In the genomic region with DNA sequence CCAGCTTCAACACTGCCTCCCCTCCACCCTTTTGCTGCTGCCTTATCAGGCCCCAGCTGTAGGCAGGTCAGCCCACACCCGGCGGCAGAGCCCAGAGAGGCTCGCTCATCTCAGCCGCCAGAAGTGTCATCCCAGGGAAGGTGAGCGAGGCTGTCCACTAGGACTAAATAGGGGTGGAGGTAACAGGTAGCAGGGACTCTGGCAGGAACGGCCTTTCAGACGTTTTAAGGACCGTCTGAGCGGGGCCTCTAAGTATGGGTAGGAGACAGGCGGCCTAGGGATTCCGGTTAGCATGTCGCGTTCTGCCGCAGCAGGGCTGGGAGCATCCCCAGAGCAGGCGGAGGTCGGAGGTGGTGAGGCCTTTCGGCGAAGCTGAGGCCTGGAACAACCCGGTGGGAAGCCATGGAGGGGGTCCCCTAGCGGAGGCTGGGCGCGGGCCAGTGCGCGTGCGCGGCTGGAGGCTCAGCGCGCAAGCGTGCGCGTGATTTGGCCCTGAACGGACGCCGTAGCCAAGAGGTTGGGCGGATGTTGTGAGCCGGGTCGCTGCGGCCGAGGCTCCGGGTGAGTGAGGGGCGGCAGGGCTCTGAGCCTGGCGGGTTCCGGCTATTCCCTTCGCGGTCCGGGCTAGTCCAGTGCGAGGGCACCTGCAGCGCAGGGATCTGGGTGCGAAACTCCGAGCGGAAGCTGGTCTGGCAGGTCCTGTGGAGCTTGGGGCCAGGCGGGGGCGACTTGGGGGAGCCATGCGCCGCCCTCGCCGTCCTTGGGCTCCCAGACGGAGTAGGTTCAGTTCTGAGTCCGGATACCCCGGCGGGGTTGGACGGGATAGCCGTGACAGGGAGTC, we compare ENCODE assay signal across 1 cellular context.
A peak's percentile ranks its signal among the peaks of the same experiment; 100 is the strongest.
TF ChIP-seq lines count a peak whose summit lies in the region.

Gene MST1 (minus strand): TSS at position 429 of the 841 bp plus-strand sequence. CDS start 783 bp downstream, outside the sequence.
Gene RNF123 (plus strand): TSS at position 512 of the 841 bp plus-strand sequence. CDS start 1,609 bp downstream, outside the sequence.

TF ChIP-seq in HepG2, 621 proteins besides CTCF, POLR2A, EP300 and RAD21 (continued from another document and continues in another):
- TF ChIP-seq REST (IDR thresholded peaks at IDR 0.05; ENCODE audit: borderline replicate concordance in 1 of 2, low read depth in 1 of 2, low read length in 2 of 2) (peak in 1 of 2 experiments; percentile 16; a peak in 1 of 4 replicates), ZFP41 (CRISPR knock-in tag; IDR thresholded peaks at IDR 0.05; ENCODE audit: borderline replicate concordance) (no peak), ARNT2 (CRISPR knock-in tag; IDR thresholded peaks at IDR 0.05; ENCODE audit: low read depth) (peak; percentile 85), ZZZ3 (CRISPR knock-in tag; IDR thresholded peaks at IDR 0.05; ENCODE audit: borderline replicate concordance) (peak; percentile 91; the same call in 1 of the 2 replicates), ZNF138 (CRISPR knock-in tag; IDR thresholded peaks at IDR 0.05; ENCODE audit: low read depth) (no peak), ZFYVE20 (CRISPR knock-in tag; IDR thresholded peaks at IDR 0.05; ENCODE audit: borderline replicate concordance, low read depth) (peak; percentile 65; the same call in 1 of the 2 replicates), ZNF331 (CRISPR knock-in tag; IDR thresholded peaks at IDR 0.05) (peak; percentile 65; the same call in 1 of the 2 replicates), PRPF4 (IDR thresholded peaks at IDR 0.05; ENCODE audit: low read depth, low read length, poor library complexity, severe bottlenecking) (no peak), HNRNPL (IDR thresholded peaks at IDR 0.05; ENCODE audit: low read depth, low read length) (no peak), IKZF1 (IDR thresholded peaks at IDR 0.05) (no peak), ZNF225 (CRISPR knock-in tag; IDR thresholded peaks at IDR 0.05) (peak; percentile 69; the same call in 1 of the 2 replicates), CHD2 (IDR thresholded peaks at IDR 0.05; ENCODE audit: low read depth, low read length) (no peak), MYNN (CRISPR knock-in tag; IDR thresholded peaks at IDR 0.05; ENCODE audit: low read depth) (no peak), HHEX (CRISPR knock-in tag; IDR thresholded peaks at IDR 0.05) (no peak), NFYB (CRISPR knock-in tag; IDR thresholded peaks at IDR 0.05) (no peak; the same call in 1 of the 2 replicates), TBX3 (IDR thresholded peaks at IDR 0.05; ENCODE audit: borderline replicate concordance) (0 out of 2 replicates have a peak, but pooled peaks have one; percentile 20), ZNF350 (CRISPR knock-in tag; IDR thresholded peaks at IDR 0.05; ENCODE audit: borderline replicate concordance, low read depth) (peak; percentile 57; the same call in 1 of the 2 replicates), FOXP4 (CRISPR knock-in tag; IDR thresholded peaks at IDR 0.05) (no peak; the same call in 1 of the 2 replicates), ZNF564 (CRISPR knock-in tag; IDR thresholded peaks at IDR 0.05) (no peak), SSRP1 (CRISPR knock-in tag; IDR thresholded peaks at IDR 0.05) (no peak; the same call in 1 of the 2 replicates), TSC22D2 (CRISPR knock-in tag; IDR thresholded peaks at IDR 0.05; ENCODE audit: borderline replicate concordance) (no peak; the same call in 1 of the 2 replicates), NFKBIZ (CRISPR knock-in tag; IDR thresholded peaks at IDR 0.05) (peak; percentile 71; the same call in 1 of the 2 replicates), FOXA3 (CRISPR knock-in tag; IDR thresholded peaks at IDR 0.05) (peak; percentile 54), SKI (IDR thresholded peaks at IDR 0.05; ENCODE audit: partially characterized antibody) (no peak), PPARG (CRISPR knock-in tag; conservative IDR thresholded peaks at IDR 0.05) (no peak), ZNF629 (CRISPR knock-in tag; conservative IDR thresholded peaks at IDR 0.05) (no peak), RARG (CRISPR knock-in tag; IDR thresholded peaks at IDR 0.05; ENCODE audit: low read depth) (no peak), TAF15 (IDR thresholded peaks at IDR 0.05; ENCODE audit: low read depth, low read length, poor library complexity, severe bottlenecking) (no peak), ZNF33B (CRISPR knock-in tag; IDR thresholded peaks at IDR 0.05) (no peak), TAF1 (CRISPR knock-in tag; IDR thresholded peaks at IDR 0.05) (peak; percentile 67; the same call in 1 of the 2 replicates), ZNF607 (CRISPR knock-in tag; IDR thresholded peaks at IDR 0.05; ENCODE audit: borderline replicate concordance) (0 out of 2 replicates have a peak, but pooled peaks have one; percentile 34), THRA (CRISPR knock-in tag; IDR thresholded peaks at IDR 0.05; ENCODE audit: borderline replicate concordance) (no peak), SETDB1 (CRISPR knock-in tag; IDR thresholded peaks at IDR 0.05; ENCODE audit: borderline replicate concordance) (no peak), TMF1 (CRISPR knock-in tag; IDR thresholded peaks at IDR 0.05; ENCODE audit: low read depth) (no peak), ZNF550 (CRISPR knock-in tag; IDR thresholded peaks at IDR 0.05; ENCODE audit: borderline replicate concordance) (no peak), GABPA (IDR thresholded peaks at IDR 0.05; ENCODE audit: low read depth, low read length) (peak; percentile 80), GABPA (CRISPR knock-in tag; IDR thresholded peaks at IDR 0.05; ENCODE audit: low read depth) (peak; percentile 90), ZNF501 (CRISPR knock-in tag; IDR thresholded peaks at IDR 0.05) (peak; percentile 77; the same call in 1 of the 2 replicates), ZNF563 (CRISPR knock-in tag; IDR thresholded peaks at IDR 0.05) (0 out of 2 replicates have a peak, but pooled peaks have one; percentile 21), MYPOP (CRISPR knock-in tag; IDR thresholded peaks at IDR 0.05) (no peak), IKZF5 (CRISPR knock-in tag; IDR thresholded peaks at IDR 0.05) (peak; percentile 78), SRSF4 (IDR thresholded peaks at IDR 0.05; ENCODE audit: low read depth, low read length, poor library complexity, severe bottlenecking) (no peak), MXD4 (CRISPR knock-in tag; IDR thresholded peaks at IDR 0.05) (peak; percentile 66; the same call in 1 of the 2 replicates), ZNF232 (CRISPR knock-in tag; IDR thresholded peaks at IDR 0.05; ENCODE audit: borderline replicate concordance) (no peak)
- TF ChIP-seq, protein P1, sequence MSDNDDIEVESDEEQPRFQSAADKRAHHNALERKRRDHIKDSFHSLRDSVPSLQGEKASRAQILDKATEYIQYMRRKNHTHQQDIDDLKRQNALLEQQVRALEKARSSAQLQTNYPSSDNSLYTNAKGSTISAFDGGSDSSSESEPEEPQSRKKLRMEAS (IDR thresholded peaks at IDR 0.05): peak; percentile 77
- TF ChIP-seq, protein P2, sequence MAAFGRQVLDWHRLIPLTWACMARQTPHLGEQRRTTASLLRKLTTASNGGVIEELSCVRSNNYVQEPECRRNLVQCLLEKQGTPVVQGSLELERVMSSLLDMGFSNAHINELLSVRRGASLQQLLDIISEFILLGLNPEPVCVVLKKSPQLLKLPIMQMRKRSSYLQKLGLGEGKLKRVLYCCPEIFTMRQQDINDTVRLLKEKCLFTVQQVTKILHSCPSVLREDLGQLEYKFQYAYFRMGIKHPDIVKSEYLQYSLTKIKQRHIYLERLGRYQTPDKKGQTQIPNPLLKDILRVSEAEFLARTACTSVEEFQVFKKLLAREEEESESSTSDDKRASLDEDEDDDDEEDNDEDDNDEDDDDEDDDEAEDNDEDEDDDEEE (CRISPR knock-in tag; IDR thresholded peaks at IDR 0.05): peak; percentile 86; the same call in 1 of the 2 replicates
- TF ChIP-seq, protein P3, sequence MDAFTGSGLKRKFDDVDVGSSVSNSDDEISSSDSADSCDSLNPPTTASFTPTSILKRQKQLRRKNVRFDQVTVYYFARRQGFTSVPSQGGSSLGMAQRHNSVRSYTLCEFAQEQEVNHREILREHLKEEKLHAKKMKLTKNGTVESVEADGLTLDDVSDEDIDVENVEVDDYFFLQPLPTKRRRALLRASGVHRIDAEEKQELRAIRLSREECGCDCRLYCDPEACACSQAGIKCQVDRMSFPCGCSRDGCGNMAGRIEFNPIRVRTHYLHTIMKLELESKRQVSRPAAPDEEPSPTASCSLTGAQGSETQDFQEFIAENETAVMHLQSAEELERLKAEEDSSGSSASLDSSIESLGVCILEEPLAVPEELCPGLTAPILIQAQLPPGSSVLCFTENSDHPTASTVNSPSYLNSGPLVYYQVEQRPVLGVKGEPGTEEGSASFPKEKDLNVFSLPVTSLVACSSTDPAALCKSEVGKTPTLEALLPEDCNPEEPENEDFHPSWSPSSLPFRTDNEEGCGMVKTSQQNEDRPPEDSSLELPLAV (CRISPR knock-in tag; conservative IDR thresholded peaks at IDR 0.05; ENCODE audit: low read depth): no peak
